Comparison of ENCODE assay signal across 29 cellular contexts in genomic region chr11:1227551-1228182, GRCh38. TPM values are rescaled to one million over a fixed set of nuclear protein-coding genes. Genes with fewer than 3 reads are reported as not detected.
A peak's percentile ranks its signal among the peaks of the same experiment; 100 is the strongest.
DNase-seq lines count a peak whose midpoint lies in the region; ATAC-seq and TF ChIP-seq lines count a peak whose summit lies in the region.
"Had no signal": no experiment of that assay in that cellular context is flagged by ENCODE, and none has a peak within 500 bp of the region (broad histone marks: within the 10 kb centered on the region; RNA-seq: fewer than 3 reads in every experiment).

No MANE protein-coding gene starts in this region.

- DNase-seq in SK-N-SH (peak; percentile 33), HuH-7.5 (ENCODE audit: low spot score) (peak; percentile 7), right cardiac atrium (peak; percentile 4 to 37 (median 19)), sciatic nerve (ENCODE audit: low spot score) (peak; percentile 55), GOT3 (lab: John Stamatoyannopoulos, UW) (no peak), NCI-H345 treated with DMSO at 0.1 percent for 48 hours (lab: John Stamatoyannopoulos, UW; ENCODE audit: unreplicated experiment) (no peak), mesothelial cell of epicardium (ENCODE audit: low spot score in 2 of 2, unreplicated experiment in 2 of 2) (no peak)
- DNase-seq: activated CD4-positive, alpha-beta memory T cell treated with anti-CD3 and anti-CD28 coated beads, Interleukin-2, amount 10 ng/mL, durations not matched to agents 7 days and 5 days; activated CD4-positive, alpha-beta T cell treated with anti-CD3 and anti-CD28 coated beads for 1 hour; activated CD8-positive, alpha-beta memory T cell treated with anti-CD3 and anti-CD28 coated beads, Interleukin-2, amount 50 U/mL, for 48 hours; activated gamma-delta T cell treated with Interleukin-2 at 50 U/mL for 16 hours; DMS 273 treated with DMSO at 0.1 percent for 48 hours; effector CD4-positive, alpha-beta T cell; NCI-H1092 treated with DMSO at 0.1 percent for 48 hours; NCI-H2029; NCI-H69; stimulated activated naive CD8-positive, alpha-beta T cell treated with anti-CD3 and anti-CD28 coated beads, Interleukin-15, Interleukin-2, amounts not matched to agents 100 U/mL and 50 U/mL, for 24 hours had no signal

- no peaks in the 10 kb centered on the region for H3K27me3 ChIP-seq in SK-N-SH (ENCODE audit: insufficient read depth)
- no peaks in the 10 kb centered on the region for H3K27me3 ChIP-seq in right cardiac atrium (ENCODE audit: control insufficient read depth, insufficient read depth)
- H3K27me3 ChIP-seq: neural progenitor cell had no signal

- POLR2A ChIA-PET in SK-N-SH (lab: Yijun Ruan, JAX) = no interaction called here

- no peaks in the 10 kb centered on the region for H4K20me1 ChIP-seq in SK-N-SH (ENCODE audit: insufficient read depth)

- H3K9me3 Mint-ChIP-seq in mesothelial cell of epicardium = no peaks in the 10 kb centered on the region
- H3K9me3 Mint-ChIP-seq: activated CD4-positive, alpha-beta memory T cell treated with anti-CD3 and anti-CD28 coated beads, Interleukin-2, amount 10 ng/mL, durations not matched to agents 7 days and 5 days; brain; CD4-positive, alpha-beta T cell; IgD-negative memory B cell; neural progenitor cell had no signal

- H3K9ac ChIP-seq in SK-N-SH = no peak overlapping the region
- H3K9ac ChIP-seq: neural progenitor cell had no signal

- H3K9me2 ChIP-seq in SK-N-SH = no peaks in the 10 kb centered on the region

- H3K4me1 ChIP-seq in SK-N-SH (ENCODE audit: control insufficient read depth in 1 of 2, insufficient read depth in 2 of 2, low read depth in 1 of 2, low read length in 1 of 2) (peaks cover 0 to 2% of the 10 kb centered on the region in 2 experiments; a peak in 1 of 4 replicates), right cardiac atrium (ENCODE audit: control insufficient read depth, insufficient read depth, low read length) (no peaks in the 10 kb centered on the region)
- H3K4me1 ChIP-seq: SJSA1 had no signal

- H3K36me3 Mint-ChIP-seq in mesothelial cell of epicardium = no peaks in the 10 kb centered on the region
- H3K36me3 Mint-ChIP-seq: brain, IgD-negative memory B cell, neural progenitor cell had no signal

- TF ChIP-seq CTCF in SK-N-SH (IDR thresholded peaks at IDR 0.05) (no peak), mesothelial cell of epicardium (IDR thresholded peaks at IDR 0.05; ENCODE audit: unreplicated experiment) (no peak)

- H3K4me2 ChIP-seq in SK-N-SH = no peak overlapping the region
- H3K4me2 ChIP-seq: neural progenitor cell had no signal

- WGBS in SK-N-SH (ENCODE audit: low lambda C conversion rate) = 87% methylated on average over 5 of the region's 23 CpGs
- WGBS in right cardiac atrium = 81% methylated on average over 23 of the region's 23 CpGs

- no peaks in the 10 kb centered on the region for H3F3A ChIP-seq in SK-N-SH (replicated peaks; ENCODE audit: insufficient read depth)

- no peaks in the 10 kb centered on the region for H3K36me3 ChIP-seq in SK-N-SH (replicated peaks in 1 of 2; ENCODE audit: control insufficient read depth in 1 of 2, insufficient read depth in 2 of 2, low read length in 1 of 2)
- H3K36me3 ChIP-seq: neural progenitor cell, SJSA1 had no signal

- no peak overlapping the region for H3K27ac Mint-ChIP-seq in mesothelial cell of epicardium
- H3K27ac Mint-ChIP-seq: activated CD4-positive, alpha-beta memory T cell treated with anti-CD3 and anti-CD28 coated beads, Interleukin-2, amount 10 ng/mL, durations not matched to agents 7 days and 5 days; brain; CD4-positive, alpha-beta T cell; neural progenitor cell had no signal

- no peak overlapping the region for H3K4me3 Mint-ChIP-seq in mesothelial cell of epicardium
- H3K4me3 Mint-ChIP-seq: activated CD4-positive, alpha-beta memory T cell treated with anti-CD3 and anti-CD28 coated beads, Interleukin-2, amount 10 ng/mL, durations not matched to agents 7 days and 5 days; brain; CD4-positive, alpha-beta T cell; IgD-negative memory B cell; neural progenitor cell had no signal

- H3K79me2 ChIP-seq in SK-N-SH (ENCODE audit: insufficient read depth) = no peaks in the 10 kb centered on the region

- H3K27me3 Mint-ChIP-seq in mesothelial cell of epicardium (ENCODE audit: low read depth) = peaks cover 3% of the 10 kb centered on the region
- H3K27me3 Mint-ChIP-seq: activated CD4-positive, alpha-beta memory T cell treated with anti-CD3 and anti-CD28 coated beads, Interleukin-2, amount 10 ng/mL, durations not matched to agents 7 days and 5 days; brain; CD4-positive, alpha-beta T cell had no signal

- H2AFZ ChIP-seq in SK-N-SH (ENCODE audit: low read depth) = no peak overlapping the region
- H2AFZ ChIP-seq: neural progenitor cell had no signal

- H3K4me3 ChIP-seq in SK-N-SH (ENCODE audit: low read depth in 2 of 2, low read length in 1 of 2) (no peak overlapping the region), right cardiac atrium (ENCODE audit: low read length) (no peak overlapping the region)
- H3K4me3 ChIP-seq: neural progenitor cell, SJSA1 had no signal

- H3K9me3 ChIP-seq in SK-N-SH = no peaks in the 10 kb centered on the region
- no peaks in the 10 kb centered on the region for H3K9me3 ChIP-seq in right cardiac atrium (ENCODE audit: control insufficient read depth, low read length)
- H3K9me3 ChIP-seq: SJSA1 had no signal

- intact Hi-C loops in right cardiac atrium (cut with DNase I) (no loop called here), sciatic nerve (cut with DNase I) (no loop called here)

- ATAC-seq in SK-N-SH treated with all-trans-retinoic acid at 6 μM for 48 hours (no peak), right cardiac atrium (no peak), sciatic nerve (no peak)
- ATAC-seq: stimulated activated naive CD8-positive, alpha-beta T cell treated with anti-CD3 and anti-CD28 coated beads, Interleukin-15, Interleukin-2, amounts not matched to agents 100 U/mL and 50 U/mL, for 24 hours had no signal

- H3K27ac ChIP-seq in SK-N-SH (ENCODE audit: low read depth in 2 of 2, low read length in 1 of 2) (no peak overlapping the region), right cardiac atrium (ENCODE audit: low read length) (no peak overlapping the region)
- H3K27ac ChIP-seq: 22Rv1, epithelial cell of prostate, neural progenitor cell, SJSA1 had no signal

- no peak for TF ChIP-seq EP300 in SK-N-SH (IDR thresholded peaks at IDR 0.05; ENCODE audit: borderline replicate concordance in 1 of 2, low read depth in 1 of 2, low read length in 1 of 2)

- no peaks in the 10 kb centered on the region for H3K4me1 Mint-ChIP-seq in mesothelial cell of epicardium
- H3K4me1 Mint-ChIP-seq: activated CD4-positive, alpha-beta memory T cell treated with anti-CD3 and anti-CD28 coated beads, Interleukin-2, amount 10 ng/mL, durations not matched to agents 7 days and 5 days; brain; neural progenitor cell had no signal

- CTCF ChIA-PET in SK-N-SH (lab: Yijun Ruan, JAX) = interaction anchor here (2.1 kb wide), 1 partner anchor 288 kb away, joined by 7 read pairs; no protein-coding TSS in a partner anchor

- TF ChIP-seq RAD21 in SK-N-SH (IDR thresholded peaks at IDR 0.05; ENCODE audit: low read length) = no peak

TF ChIP-seq in SK-N-SH treated with all-trans-retinoic acid at 6 μM for 48 hours, 23 proteins besides CTCF, POLR2A, EP300 and RAD21:
- no peak for TF ChIP-seq PATZ1 (CRISPR knock-in tag; IDR thresholded peaks at IDR 0.05; ENCODE audit: borderline replicate concordance)
- TF ChIP-seq ARNTL (CRISPR knock-in tag; IDR thresholded peaks at IDR 0.05; ENCODE audit: borderline replicate concordance, low read depth) = no peak
- TF ChIP-seq, protein P1, sequence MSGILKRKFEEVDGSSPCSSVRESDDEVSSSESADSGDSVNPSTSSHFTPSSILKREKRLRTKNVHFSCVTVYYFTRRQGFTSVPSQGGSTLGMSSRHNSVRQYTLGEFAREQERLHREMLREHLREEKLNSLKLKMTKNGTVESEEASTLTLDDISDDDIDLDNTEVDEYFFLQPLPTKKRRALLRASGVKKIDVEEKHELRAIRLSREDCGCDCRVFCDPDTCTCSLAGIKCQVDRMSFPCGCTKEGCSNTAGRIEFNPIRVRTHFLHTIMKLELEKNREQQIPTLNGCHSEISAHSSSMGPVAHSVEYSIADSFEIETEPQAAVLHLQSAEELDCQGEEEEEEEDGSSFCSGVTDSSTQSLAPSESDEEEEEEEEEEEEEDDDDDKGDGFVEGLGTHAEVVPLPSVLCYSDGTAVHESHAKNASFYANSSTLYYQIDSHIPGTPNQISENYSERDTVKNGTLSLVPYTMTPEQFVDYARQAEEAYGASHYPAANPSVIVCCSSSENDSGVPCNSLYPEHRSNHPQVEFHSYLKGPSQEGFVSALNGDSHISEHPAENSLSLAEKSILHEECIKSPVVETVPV (CRISPR knock-in tag; IDR thresholded peaks at IDR 0.05) = no peak
TF ChIP-seq in SK-N-SH treated with all-trans-retinoic acid at 6 μM for 48 hours: peak in this region for 0.

RNA-seq across cellular contexts. Expression of gene MUC5B, which starts 4.8 kb away (rescaled TPM):
- not detected in 2 replicates for polyA plus RNA-seq in SK-N-SH (2012; rRNA removed)
- not detected in 2 replicates for polyA plus RNA-seq in SK-N-SH (2012; cell fraction: cytosol; rRNA removed)
- not detected in 2 replicates for polyA plus RNA-seq in SK-N-SH (2012; cell fraction: nucleus; rRNA removed)
- total RNA-seq in right cardiac atrium = not detected
- polyA plus RNA-seq in right cardiac atrium = under 0.01 TPM
- total RNA-seq in sciatic nerve = 0.71 TPM
- not detected in 3 replicates for total RNA-seq in mesothelial cell of epicardium
- total RNA-seq: activated CD4-positive, alpha-beta memory T cell treated with anti-CD3 and anti-CD28 coated beads, Interleukin-2, amount 10 ng/mL, durations not matched to agents 7 days and 5 days; CD4-positive, alpha-beta T cell; glomerular endothelial cell; lung microvascular endothelial cell; SJSA1; T-helper 1 cell treated with Interleukin-12 subunit alpha and Interleukin-12 subunit beta and Interleukin-4 antibody, amounts not matched to agents 30 ng/mL and 1 ng/mL, for 36 hours had no signal
- polyA plus RNA-seq: IgD-negative memory B cell, keratinocyte had no signal

Comparison
In these comparisons a context has a peak if more than half of its experiments do, and no peak if none do; other contexts are left out.
1. DNase-seq: peak in SK-N-SH (single experiment), HuH-7.5 (single experiment), right cardiac atrium (3 of 3) and sciatic nerve (single experiment); none in GOT3 (single experiment), NCI-H345 treated with DMSO at 0.1 percent for 48 hours (single experiment) and mesothelial cell of epicardium (0 of 2).